In the genomic region with DNA sequence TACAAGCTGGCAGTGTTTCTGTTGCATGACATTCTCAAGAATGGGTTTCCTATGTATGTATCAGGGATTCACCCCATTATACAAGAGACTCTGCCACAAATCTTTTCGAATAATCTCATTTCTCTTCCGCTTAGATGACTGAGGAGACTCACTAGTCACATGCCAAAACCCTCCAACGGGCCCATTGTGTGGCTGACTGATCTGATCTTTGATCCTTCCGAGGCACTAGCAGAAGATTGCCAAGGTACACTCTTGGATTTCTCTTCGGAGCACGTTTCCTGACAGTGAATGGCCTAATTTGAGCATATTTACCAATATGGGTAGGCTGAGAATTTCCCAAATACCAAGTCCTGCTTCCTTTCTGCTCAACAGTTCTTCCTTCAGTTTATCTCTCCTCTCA, we compare ENCODE assay signal across 1 cellular context.
A peak's percentile ranks its signal among the peaks of the same experiment; 100 is the strongest.
TF ChIP-seq lines count a peak whose summit lies in the region.

No MANE protein-coding gene starts in this region.

TF ChIP-seq in K562, 482 proteins besides CTCF, POLR2A, EP300 and RAD21 (continues in another document):
- TF ChIP-seq ZNF140 (CRISPR knock-in tag; IDR thresholded peaks at IDR 0.05): no peak
- TF ChIP-seq, protein P1, sequence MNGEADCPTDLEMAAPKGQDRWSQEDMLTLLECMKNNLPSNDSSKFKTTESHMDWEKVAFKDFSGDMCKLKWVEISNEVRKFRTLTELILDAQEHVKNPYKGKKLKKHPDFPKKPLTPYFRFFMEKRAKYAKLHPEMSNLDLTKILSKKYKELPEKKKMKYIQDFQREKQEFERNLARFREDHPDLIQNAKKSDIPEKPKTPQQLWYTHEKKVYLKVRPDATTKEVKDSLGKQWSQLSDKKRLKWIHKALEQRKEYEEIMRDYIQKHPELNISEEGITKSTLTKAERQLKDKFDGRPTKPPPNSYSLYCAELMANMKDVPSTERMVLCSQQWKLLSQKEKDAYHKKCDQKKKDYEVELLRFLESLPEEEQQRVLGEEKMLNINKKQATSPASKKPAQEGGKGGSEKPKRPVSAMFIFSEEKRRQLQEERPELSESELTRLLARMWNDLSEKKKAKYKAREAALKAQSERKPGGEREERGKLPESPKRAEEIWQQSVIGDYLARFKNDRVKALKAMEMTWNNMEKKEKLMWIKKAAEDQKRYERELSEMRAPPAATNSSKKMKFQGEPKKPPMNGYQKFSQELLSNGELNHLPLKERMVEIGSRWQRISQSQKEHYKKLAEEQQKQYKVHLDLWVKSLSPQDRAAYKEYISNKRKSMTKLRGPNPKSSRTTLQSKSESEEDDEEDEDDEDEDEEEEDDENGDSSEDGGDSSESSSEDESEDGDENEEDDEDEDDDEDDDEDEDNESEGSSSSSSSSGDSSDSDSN (IDR thresholded peaks at IDR 0.05; ENCODE audit: borderline replicate concordance in 1 of 2, low read depth in 2 of 2, low read length in 2 of 2): no peak
- TF ChIP-seq BRCA1 (IDR thresholded peaks at IDR 0.05): no peak
- TF ChIP-seq BRCA1 (CRISPR knock-in tag; IDR thresholded peaks at IDR 0.05): no peak
- TF ChIP-seq ZNF175 (CRISPR knock-in tag; IDR thresholded peaks at IDR 0.05; ENCODE audit: low read depth): no peak
- no peak for TF ChIP-seq HLTF (IDR thresholded peaks at IDR 0.05)
- no peak for TF ChIP-seq EWSR1 (IDR thresholded peaks at IDR 0.05; ENCODE audit: borderline replicate concordance, low read depth, partially characterized antibody)
- TF ChIP-seq SRSF1 (IDR thresholded peaks at IDR 0.05; ENCODE audit: low read depth, low read length): no peak
- TF ChIP-seq ESRRA (IDR thresholded peaks at IDR 0.05; ENCODE audit: borderline replicate concordance, low read depth): no peak
- no peak for TF ChIP-seq SPI1 (IDR thresholded peaks at IDR 0.05; ENCODE audit: borderline replicate concordance, low read depth, low read length)
- TF ChIP-seq ZNF75A (CRISPR knock-in tag; IDR thresholded peaks at IDR 0.05): no peak
- no peak for TF ChIP-seq PYGO2 (tag; IDR thresholded peaks at IDR 0.05)
- TF ChIP-seq KHSRP (IDR thresholded peaks at IDR 0.05): no peak
- TF ChIP-seq CXXC5 (CRISPR knock-in tag; IDR thresholded peaks at IDR 0.05): 0 out of 2 replicates have a peak, but pooled peaks have one; percentile 28
- no peak for TF ChIP-seq TBL1XR1 (IDR thresholded peaks at IDR 0.05; ENCODE audit: low read length in 2 of 2)
- TF ChIP-seq ETV1 (tag; conservative IDR thresholded peaks at IDR 0.05; ENCODE audit: low read depth): no peak
- TF ChIP-seq POLR2B (IDR thresholded peaks at IDR 0.05; ENCODE audit: low read depth, partially characterized antibody): no peak
- no peak for TF ChIP-seq C11orf30 (IDR thresholded peaks at IDR 0.05; ENCODE audit: low read depth)
- no peak for TF ChIP-seq MITF (IDR thresholded peaks at IDR 0.05)
- peak in 1 of 2 experiments; percentile 25; a peak in 1 of 4 replicates for TF ChIP-seq ZNF639 (CRISPR knock-in tag; conservative IDR thresholded peaks at IDR 0.05 in 1 of 2, IDR thresholded peaks at IDR 0.05 in 1 of 2)
- TF ChIP-seq, protein P2, sequence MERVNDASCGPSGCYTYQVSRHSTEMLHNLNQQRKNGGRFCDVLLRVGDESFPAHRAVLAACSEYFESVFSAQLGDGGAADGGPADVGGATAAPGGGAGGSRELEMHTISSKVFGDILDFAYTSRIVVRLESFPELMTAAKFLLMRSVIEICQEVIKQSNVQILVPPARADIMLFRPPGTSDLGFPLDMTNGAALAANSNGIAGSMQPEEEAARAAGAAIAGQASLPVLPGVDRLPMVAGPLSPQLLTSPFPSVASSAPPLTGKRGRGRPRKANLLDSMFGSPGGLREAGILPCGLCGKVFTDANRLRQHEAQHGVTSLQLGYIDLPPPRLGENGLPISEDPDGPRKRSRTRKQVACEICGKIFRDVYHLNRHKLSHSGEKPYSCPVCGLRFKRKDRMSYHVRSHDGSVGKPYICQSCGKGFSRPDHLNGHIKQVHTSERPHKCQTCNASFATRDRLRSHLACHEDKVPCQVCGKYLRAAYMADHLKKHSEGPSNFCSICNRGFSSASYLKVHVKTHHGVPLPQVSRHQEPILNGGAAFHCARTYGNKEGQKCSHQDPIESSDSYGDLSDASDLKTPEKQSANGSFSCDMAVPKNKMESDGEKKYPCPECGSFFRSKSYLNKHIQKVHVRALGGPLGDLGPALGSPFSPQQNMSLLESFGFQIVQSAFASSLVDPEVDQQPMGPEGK (CRISPR knock-in tag; IDR thresholded peaks at IDR 0.05; ENCODE audit: borderline replicate concordance): no peak
- TF ChIP-seq, protein P3, sequence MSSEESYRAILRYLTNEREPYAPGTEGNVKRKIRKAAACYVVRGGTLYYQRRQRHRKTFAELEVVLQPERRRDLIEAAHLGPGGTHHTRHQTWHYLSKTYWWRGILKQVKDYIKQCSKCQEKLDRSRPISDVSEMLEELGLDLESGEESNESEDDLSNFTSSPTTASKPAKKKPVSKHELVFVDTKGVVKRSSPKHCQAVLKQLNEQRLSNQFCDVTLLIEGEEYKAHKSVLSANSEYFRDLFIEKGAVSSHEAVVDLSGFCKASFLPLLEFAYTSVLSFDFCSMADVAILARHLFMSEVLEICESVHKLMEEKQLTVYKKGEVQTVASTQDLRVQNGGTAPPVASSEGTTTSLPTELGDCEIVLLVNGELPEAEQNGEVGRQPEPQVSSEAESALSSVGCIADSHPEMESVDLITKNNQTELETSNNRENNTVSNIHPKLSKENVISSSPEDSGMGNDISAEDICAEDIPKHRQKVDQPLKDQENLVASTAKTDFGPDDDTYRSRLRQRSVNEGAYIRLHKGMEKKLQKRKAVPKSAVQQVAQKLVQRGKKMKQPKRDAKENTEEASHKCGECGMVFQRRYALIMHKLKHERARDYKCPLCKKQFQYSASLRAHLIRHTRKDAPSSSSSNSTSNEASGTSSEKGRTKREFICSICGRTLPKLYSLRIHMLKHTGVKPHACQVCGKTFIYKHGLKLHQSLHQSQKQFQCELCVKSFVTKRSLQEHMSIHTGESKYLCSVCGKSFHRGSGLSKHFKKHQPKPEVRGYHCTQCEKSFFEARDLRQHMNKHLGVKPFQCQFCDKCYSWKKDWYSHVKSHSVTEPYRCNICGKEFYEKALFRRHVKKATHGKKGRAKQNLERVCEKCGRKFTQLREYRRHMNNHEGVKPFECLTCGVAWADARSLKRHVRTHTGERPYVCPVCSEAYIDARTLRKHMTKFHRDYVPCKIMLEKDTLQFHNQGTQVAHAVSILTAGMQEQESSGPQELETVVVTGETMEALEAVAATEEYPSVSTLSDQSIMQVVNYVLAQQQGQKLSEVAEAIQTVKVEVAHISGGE (CRISPR knock-in tag; IDR thresholded peaks at IDR 0.05): 0 out of 6 replicates have a peak, but pooled peaks of 1 of the 3 experiments have one; percentile 37
- TF ChIP-seq L3MBTL2 (IDR thresholded peaks at IDR 0.05): peak; percentile 72
- no peak for TF ChIP-seq PREB (CRISPR knock-in tag; IDR thresholded peaks at IDR 0.05)
- no peak for TF ChIP-seq ETV6 (IDR thresholded peaks at IDR 0.05; ENCODE audit: borderline replicate concordance in 1 of 2, low read depth in 2 of 2, low read length in 1 of 2)
- TF ChIP-seq ETV6 (CRISPR knock-in tag; IDR thresholded peaks at IDR 0.05; ENCODE audit: borderline replicate concordance): no peak
- TF ChIP-seq ZNF589 (CRISPR knock-in tag; IDR thresholded peaks at IDR 0.05; ENCODE audit: low read depth): 0 out of 2 replicates have a peak, but pooled peaks have one; percentile 37
- TF ChIP-seq STAT6 (CRISPR knock-in tag; IDR thresholded peaks at IDR 0.05): no peak
- no peak for TF ChIP-seq ZNF197 (CRISPR knock-in tag; IDR thresholded peaks at IDR 0.05; ENCODE audit: low read depth)
- TF ChIP-seq MAZ (CRISPR knock-in tag; conservative IDR thresholded peaks at IDR 0.05 in 1 of 2, IDR thresholded peaks at IDR 0.05 in 1 of 2): no peak
- TF ChIP-seq E2F4 (CRISPR knock-in tag; IDR thresholded peaks at IDR 0.05; ENCODE audit: low read depth): no peak
- no peak for TF ChIP-seq KLF1 (tag; IDR thresholded peaks at IDR 0.05)
- no peak for TF ChIP-seq SAP30 (IDR thresholded peaks at IDR 0.05; ENCODE audit: borderline replicate concordance, insufficient read depth, low read depth, low read length, poor library complexity, severe bottlenecking)
- no peak for TF ChIP-seq MYC (IDR thresholded peaks at IDR 0.05; ENCODE audit: low read depth, low read length)
- TF ChIP-seq MYC (CRISPR knock-in tag; IDR thresholded peaks at IDR 0.05; ENCODE audit: borderline replicate concordance, low read depth): peak; percentile 21; the same call in 1 of the 2 replicates
- TF ChIP-seq MTF1 (CRISPR knock-in tag; IDR thresholded peaks at IDR 0.05; ENCODE audit: borderline replicate concordance): no peak
- TF ChIP-seq CBFA2T3 (IDR thresholded peaks at IDR 0.05): no peak
- no peak for TF ChIP-seq NCOA1 (IDR thresholded peaks at IDR 0.05; ENCODE audit: low read depth)
